In the genomic region with DNA sequence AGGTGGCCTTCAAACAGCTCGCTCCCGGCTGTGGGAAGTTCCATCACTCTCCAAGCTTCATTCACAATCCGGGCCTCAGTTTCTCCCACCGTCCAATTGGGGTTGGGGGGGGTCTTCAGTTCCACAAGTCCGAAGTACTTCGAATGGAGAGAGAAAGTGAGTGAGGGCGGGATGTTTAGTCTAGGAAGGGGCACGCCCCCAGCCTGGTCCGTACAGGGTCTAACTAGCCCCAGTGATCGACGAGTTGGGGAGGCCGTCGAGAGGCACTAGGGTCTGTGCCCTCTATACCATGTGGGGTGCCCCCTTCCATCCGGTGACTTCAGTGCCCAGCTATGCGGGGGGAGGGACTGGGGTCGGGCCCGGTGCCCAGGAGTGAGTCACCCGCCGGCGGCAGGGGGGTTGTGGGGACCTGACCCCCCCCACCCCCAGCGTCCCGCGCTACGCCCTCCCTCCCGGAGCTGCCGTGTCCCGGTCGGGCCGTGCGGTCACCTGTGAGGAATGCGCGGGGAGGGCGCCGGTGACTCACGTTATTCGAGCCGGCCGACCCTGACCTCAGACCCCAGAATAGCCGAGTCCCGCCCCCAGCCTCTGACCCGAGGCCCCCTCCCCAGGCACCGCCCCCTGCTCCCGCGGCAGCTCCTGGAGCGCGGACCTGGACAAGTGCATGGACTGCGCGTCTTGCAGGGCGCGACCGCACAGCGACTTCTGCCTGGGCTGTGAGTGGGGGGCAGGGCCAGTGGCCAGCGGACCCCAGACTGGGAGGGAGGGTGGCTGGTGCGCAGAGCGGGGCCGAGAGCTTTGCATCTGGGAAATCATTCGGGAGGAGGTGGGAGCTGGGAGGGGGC, we compare ENCODE assay signal across 2 cellular contexts.
TF ChIP-seq lines count a peak whose summit lies in the region.

No MANE protein-coding gene starts in this region.

TF ChIP-seq in HEK293, 187 proteins besides CTCF, POLR2A, EP300 and RAD21 (continued from another document and continues in another):
- TF ChIP-seq, protein P1, sequence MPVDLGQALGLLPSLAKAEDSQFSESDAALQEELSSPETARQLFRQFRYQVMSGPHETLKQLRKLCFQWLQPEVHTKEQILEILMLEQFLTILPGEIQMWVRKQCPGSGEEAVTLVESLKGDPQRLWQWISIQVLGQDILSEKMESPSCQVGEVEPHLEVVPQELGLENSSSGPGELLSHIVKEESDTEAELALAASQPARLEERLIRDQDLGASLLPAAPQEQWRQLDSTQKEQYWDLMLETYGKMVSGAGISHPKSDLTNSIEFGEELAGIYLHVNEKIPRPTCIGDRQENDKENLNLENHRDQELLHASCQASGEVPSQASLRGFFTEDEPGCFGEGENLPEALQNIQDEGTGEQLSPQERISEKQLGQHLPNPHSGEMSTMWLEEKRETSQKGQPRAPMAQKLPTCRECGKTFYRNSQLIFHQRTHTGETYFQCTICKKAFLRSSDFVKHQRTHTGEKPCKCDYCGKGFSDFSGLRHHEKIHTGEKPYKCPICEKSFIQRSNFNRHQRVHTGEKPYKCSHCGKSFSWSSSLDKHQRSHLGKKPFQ (tag by site-specific recombination; IDR thresholded peaks at IDR 0.05) = no peak
- TF ChIP-seq, protein P2, sequence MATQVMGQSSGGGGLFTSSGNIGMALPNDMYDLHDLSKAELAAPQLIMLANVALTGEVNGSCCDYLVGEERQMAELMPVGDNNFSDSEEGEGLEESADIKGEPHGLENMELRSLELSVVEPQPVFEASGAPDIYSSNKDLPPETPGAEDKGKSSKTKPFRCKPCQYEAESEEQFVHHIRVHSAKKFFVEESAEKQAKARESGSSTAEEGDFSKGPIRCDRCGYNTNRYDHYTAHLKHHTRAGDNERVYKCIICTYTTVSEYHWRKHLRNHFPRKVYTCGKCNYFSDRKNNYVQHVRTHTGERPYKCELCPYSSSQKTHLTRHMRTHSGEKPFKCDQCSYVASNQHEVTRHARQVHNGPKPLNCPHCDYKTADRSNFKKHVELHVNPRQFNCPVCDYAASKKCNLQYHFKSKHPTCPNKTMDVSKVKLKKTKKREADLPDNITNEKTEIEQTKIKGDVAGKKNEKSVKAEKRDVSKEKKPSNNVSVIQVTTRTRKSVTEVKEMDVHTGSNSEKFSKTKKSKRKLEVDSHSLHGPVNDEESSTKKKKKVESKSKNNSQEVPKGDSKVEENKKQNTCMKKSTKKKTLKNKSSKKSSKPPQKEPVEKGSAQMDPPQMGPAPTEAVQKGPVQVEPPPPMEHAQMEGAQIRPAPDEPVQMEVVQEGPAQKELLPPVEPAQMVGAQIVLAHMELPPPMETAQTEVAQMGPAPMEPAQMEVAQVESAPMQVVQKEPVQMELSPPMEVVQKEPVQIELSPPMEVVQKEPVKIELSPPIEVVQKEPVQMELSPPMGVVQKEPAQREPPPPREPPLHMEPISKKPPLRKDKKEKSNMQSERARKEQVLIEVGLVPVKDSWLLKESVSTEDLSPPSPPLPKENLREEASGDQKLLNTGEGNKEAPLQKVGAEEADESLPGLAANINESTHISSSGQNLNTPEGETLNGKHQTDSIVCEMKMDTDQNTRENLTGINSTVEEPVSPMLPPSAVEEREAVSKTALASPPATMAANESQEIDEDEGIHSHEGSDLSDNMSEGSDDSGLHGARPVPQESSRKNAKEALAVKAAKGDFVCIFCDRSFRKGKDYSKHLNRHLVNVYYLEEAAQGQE (tag by site-specific recombination; IDR thresholded peaks at IDR 0.05) = peak; percentile 11; the same call in 1 of the 2 replicates
- TF ChIP-seq SP2 (tag by site-specific recombination; IDR thresholded peaks at IDR 0.05) (no peak; the same call in 1 of the 2 replicates), ZNF140 (tag by site-specific recombination; IDR thresholded peaks at IDR 0.05) (no peak), ZNF112 (tag by site-specific recombination; IDR thresholded peaks at IDR 0.05) (no peak), ZNF76 (tag by site-specific recombination; IDR thresholded peaks at IDR 0.05; ENCODE audit: borderline replicate concordance, low read depth) (peak; percentile 74; the same call in 1 of the 2 replicates), ZNF558 (tag by site-specific recombination; IDR thresholded peaks at IDR 0.05) (no peak; the same call in 1 of the 2 replicates), ZNF157 (tag by site-specific recombination; IDR thresholded peaks at IDR 0.05) (no peak), ZNF837 (tag by site-specific recombination; IDR thresholded peaks at IDR 0.05) (no peak), MZF1 (tag by site-specific recombination; IDR thresholded peaks at IDR 0.05; ENCODE audit: borderline replicate concordance) (no peak), ZNF621 (tag by site-specific recombination; IDR thresholded peaks at IDR 0.05) (no peak), ZSCAN30 (tag by site-specific recombination; IDR thresholded peaks at IDR 0.05) (no peak), KLF9 (tag by site-specific recombination; IDR thresholded peaks at IDR 0.05; ENCODE audit: low read depth) (peak; percentile 89), ZSCAN16 (tag by site-specific recombination; IDR thresholded peaks at IDR 0.05) (no peak), ZNF670 (tag by site-specific recombination; IDR thresholded peaks at IDR 0.05; ENCODE audit: low read depth) (no peak), ZNF660 (tag by site-specific recombination; IDR thresholded peaks at IDR 0.05) (peak; percentile 71), BCL11B (tag by site-specific recombination; IDR thresholded peaks at IDR 0.05; ENCODE audit: low read depth) (peak; percentile 90), FEZF1 (tag by site-specific recombination; IDR thresholded peaks at IDR 0.05) (no peak), ZNF133 (tag by site-specific recombination; IDR thresholded peaks at IDR 0.05) (no peak)
- TF ChIP-seq, protein P3, sequence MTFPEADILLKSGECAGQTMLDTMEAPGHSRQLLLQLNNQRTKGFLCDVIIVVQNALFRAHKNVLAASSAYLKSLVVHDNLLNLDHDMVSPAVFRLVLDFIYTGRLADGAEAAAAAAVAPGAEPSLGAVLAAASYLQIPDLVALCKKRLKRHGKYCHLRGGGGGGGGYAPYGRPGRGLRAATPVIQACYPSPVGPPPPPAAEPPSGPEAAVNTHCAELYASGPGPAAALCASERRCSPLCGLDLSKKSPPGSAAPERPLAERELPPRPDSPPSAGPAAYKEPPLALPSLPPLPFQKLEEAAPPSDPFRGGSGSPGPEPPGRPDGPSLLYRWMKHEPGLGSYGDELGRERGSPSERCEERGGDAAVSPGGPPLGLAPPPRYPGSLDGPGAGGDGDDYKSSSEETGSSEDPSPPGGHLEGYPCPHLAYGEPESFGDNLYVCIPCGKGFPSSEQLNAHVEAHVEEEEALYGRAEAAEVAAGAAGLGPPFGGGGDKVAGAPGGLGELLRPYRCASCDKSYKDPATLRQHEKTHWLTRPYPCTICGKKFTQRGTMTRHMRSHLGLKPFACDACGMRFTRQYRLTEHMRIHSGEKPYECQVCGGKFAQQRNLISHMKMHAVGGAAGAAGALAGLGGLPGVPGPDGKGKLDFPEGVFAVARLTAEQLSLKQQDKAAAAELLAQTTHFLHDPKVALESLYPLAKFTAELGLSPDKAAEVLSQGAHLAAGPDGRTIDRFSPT (tag by site-specific recombination; IDR thresholded peaks at IDR 0.05) = peak; percentile 100
- TF ChIP-seq, protein P4, sequence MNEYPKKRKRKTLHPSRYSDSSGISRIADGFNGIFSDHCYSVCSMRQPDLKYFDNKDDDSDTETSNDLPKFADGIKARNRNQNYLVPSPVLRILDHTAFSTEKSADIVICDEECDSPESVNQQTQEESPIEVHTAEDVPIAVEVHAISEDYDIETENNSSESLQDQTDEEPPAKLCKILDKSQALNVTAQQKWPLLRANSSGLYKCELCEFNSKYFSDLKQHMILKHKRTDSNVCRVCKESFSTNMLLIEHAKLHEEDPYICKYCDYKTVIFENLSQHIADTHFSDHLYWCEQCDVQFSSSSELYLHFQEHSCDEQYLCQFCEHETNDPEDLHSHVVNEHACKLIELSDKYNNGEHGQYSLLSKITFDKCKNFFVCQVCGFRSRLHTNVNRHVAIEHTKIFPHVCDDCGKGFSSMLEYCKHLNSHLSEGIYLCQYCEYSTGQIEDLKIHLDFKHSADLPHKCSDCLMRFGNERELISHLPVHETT (tag by site-specific recombination; IDR thresholded peaks at IDR 0.05) = peak; percentile 97

TF ChIP-seq in K562, 482 proteins besides CTCF, POLR2A, EP300 and RAD21 (continued from another document and continues in another):
- TF ChIP-seq, protein P5, sequence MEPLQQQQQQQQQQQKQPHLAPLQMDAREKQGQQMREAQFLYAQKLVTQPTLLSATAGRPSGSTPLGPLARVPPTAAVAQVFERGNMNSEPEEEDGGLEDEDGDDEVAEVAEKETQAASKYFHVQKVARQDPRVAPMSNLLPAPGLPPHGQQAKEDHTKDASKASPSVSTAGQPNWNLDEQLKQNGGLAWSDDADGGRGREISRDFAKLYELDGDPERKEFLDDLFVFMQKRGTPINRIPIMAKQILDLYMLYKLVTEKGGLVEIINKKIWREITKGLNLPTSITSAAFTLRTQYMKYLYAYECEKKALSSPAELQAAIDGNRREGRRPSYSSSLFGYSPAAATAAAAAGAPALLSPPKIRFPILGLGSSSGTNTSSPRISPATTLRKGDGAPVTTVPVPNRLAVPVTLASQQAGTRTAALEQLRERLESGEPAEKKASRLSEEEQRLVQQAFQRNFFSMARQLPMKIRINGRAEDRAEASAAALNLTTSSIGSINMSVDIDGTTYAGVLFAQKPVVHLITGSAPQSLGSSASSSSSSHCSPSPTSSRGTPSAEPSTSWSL (CRISPR knock-in tag; IDR thresholded peaks at IDR 0.05; ENCODE audit: borderline replicate concordance) = no peak
- TF ChIP-seq RB1 (IDR thresholded peaks at IDR 0.05; ENCODE audit: low read depth) = peak; percentile 20; the same call in 1 of the 2 replicates
- TF ChIP-seq, protein P6, sequence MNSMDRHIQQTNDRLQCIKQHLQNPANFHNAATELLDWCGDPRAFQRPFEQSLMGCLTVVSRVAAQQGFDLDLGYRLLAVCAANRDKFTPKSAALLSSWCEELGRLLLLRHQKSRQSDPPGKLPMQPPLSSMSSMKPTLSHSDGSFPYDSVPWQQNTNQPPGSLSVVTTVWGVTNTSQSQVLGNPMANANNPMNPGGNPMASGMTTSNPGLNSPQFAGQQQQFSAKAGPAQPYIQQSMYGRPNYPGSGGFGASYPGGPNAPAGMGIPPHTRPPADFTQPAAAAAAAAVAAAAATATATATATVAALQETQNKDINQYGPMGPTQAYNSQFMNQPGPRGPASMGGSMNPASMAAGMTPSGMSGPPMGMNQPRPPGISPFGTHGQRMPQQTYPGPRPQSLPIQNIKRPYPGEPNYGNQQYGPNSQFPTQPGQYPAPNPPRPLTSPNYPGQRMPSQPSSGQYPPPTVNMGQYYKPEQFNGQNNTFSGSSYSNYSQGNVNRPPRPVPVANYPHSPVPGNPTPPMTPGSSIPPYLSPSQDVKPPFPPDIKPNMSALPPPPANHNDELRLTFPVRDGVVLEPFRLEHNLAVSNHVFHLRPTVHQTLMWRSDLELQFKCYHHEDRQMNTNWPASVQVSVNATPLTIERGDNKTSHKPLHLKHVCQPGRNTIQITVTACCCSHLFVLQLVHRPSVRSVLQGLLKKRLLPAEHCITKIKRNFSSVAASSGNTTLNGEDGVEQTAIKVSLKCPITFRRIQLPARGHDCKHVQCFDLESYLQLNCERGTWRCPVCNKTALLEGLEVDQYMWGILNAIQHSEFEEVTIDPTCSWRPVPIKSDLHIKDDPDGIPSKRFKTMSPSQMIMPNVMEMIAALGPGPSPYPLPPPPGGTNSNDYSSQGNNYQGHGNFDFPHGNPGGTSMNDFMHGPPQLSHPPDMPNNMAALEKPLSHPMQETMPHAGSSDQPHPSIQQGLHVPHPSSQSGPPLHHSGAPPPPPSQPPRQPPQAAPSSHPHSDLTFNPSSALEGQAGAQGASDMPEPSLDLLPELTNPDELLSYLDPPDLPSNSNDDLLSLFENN (IDR thresholded peaks at IDR 0.05; ENCODE audit: low read depth in 2 of 2, low read length in 2 of 2) = peak in 1 of 2 experiments; percentile 7; a peak in 2 of 4 replicates
- TF ChIP-seq STAT5B (CRISPR knock-in tag; IDR thresholded peaks at IDR 0.05) = no peak
- TF ChIP-seq HMG20A (CRISPR knock-in tag; conservative IDR thresholded peaks at IDR 0.05) = no peak
- TF ChIP-seq MCM2 (IDR thresholded peaks at IDR 0.05; ENCODE audit: low read depth) = no peak
- TF ChIP-seq, protein P7, sequence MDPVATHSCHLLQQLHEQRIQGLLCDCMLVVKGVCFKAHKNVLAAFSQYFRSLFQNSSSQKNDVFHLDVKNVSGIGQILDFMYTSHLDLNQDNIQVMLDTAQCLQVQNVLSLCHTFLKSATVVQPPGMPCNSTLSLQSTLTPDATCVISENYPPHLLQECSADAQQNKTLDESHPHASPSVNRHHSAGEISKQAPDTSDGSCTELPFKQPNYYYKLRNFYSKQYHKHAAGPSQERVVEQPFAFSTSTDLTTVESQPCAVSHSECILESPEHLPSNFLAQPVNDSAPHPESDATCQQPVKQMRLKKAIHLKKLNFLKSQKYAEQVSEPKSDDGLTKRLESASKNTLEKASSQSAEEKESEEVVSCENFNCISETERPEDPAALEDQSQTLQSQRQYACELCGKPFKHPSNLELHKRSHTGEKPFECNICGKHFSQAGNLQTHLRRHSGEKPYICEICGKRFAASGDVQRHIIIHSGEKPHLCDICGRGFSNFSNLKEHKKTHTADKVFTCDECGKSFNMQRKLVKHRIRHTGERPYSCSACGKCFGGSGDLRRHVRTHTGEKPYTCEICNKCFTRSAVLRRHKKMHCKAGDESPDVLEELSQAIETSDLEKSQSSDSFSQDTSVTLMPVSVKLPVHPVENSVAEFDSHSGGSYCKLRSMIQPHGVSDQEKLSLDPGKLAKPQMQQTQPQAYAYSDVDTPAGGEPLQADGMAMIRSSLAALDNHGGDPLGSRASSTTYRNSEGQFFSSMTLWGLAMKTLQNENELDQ (CRISPR knock-in tag; IDR thresholded peaks at IDR 0.05; ENCODE audit: borderline replicate concordance) = no peak
- peak; percentile 69; the same call in 1 of the 2 replicates for TF ChIP-seq ARID1B (IDR thresholded peaks at IDR 0.05)
- TF ChIP-seq NR3C1 (CRISPR knock-in tag; IDR thresholded peaks at IDR 0.05) = no peak
- peak in 1 of 2 experiments; percentile 76; a peak in 1 of 4 replicates for TF ChIP-seq HDAC1 (IDR thresholded peaks at IDR 0.05)
- no peak for TF ChIP-seq ZNF133 (CRISPR knock-in tag; IDR thresholded peaks at IDR 0.05)
- TF ChIP-seq ZNF143 (CRISPR knock-in tag; IDR thresholded peaks at IDR 0.05) = 0 out of 2 replicates have a peak, but pooled peaks have one; percentile 16
- no peak for TF ChIP-seq RBM15 (IDR thresholded peaks at IDR 0.05; ENCODE audit: insufficient read depth, low read length)
- TF ChIP-seq POLR3G (IDR thresholded peaks at IDR 0.05; ENCODE audit: extremely low read depth, insufficient read length, insufficient replicate concordance) = no peak
- TF ChIP-seq CEBPG (CRISPR knock-in tag; IDR thresholded peaks at IDR 0.05) = no peak
- no peak for TF ChIP-seq CEBPG (tag; conservative IDR thresholded peaks at IDR 0.05 in 1 of 2, IDR thresholded peaks at IDR 0.05 in 1 of 2)
- TF ChIP-seq, protein P8, sequence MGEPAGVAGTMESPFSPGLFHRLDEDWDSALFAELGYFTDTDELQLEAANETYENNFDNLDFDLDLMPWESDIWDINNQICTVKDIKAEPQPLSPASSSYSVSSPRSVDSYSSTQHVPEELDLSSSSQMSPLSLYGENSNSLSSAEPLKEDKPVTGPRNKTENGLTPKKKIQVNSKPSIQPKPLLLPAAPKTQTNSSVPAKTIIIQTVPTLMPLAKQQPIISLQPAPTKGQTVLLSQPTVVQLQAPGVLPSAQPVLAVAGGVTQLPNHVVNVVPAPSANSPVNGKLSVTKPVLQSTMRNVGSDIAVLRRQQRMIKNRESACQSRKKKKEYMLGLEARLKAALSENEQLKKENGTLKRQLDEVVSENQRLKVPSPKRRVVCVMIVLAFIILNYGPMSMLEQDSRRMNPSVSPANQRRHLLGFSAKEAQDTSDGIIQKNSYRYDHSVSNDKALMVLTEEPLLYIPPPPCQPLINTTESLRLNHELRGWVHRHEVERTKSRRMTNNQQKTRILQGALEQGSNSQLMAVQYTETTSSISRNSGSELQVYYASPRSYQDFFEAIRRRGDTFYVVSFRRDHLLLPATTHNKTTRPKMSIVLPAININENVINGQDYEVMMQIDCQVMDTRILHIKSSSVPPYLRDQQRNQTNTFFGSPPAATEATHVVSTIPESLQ (CRISPR knock-in tag; IDR thresholded peaks at IDR 0.05) = peak; percentile 84; the same call in 1 of the 2 replicates
- TF ChIP-seq ZNF121 (CRISPR knock-in tag; conservative IDR thresholded peaks at IDR 0.05) = no peak
- TF ChIP-seq ZNF134 (CRISPR knock-in tag; conservative IDR thresholded peaks at IDR 0.05) = no peak
